In genomic region chr1:227740401-227740960, GRCh38 we compare ENCODE assay signal across 1 cellular context.
TF ChIP-seq lines count a peak whose summit lies in the region.

No MANE protein-coding gene starts in this region.

TF ChIP-seq in IMR-90, 13 proteins besides CTCF, POLR2A, EP300 and RAD21:
- TF ChIP-seq, protein P1, sequence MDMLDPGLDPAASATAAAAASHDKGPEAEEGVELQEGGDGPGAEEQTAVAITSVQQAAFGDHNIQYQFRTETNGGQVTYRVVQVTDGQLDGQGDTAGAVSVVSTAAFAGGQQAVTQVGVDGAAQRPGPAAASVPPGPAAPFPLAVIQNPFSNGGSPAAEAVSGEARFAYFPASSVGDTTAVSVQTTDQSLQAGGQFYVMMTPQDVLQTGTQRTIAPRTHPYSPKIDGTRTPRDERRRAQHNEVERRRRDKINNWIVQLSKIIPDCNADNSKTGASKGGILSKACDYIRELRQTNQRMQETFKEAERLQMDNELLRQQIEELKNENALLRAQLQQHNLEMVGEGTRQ (IDR thresholded peaks at IDR 0.05; ENCODE audit: low read depth, low read length) = no peak
- TF ChIP-seq RCOR1 (IDR thresholded peaks at IDR 0.05; ENCODE audit: insufficient replicate concordance, low read length) (no peak), CEBPB (IDR thresholded peaks at IDR 0.05; ENCODE audit: low read depth, low read length) (no peak)
